In genomic region chr3:141274411-141275031, GRCh38 we compare ENCODE assay signal across 18 cellular contexts. TPM values are rescaled to one million over a fixed set of nuclear protein-coding genes. Genes with fewer than 3 reads are reported as not detected.
DNase-seq lines count a peak whose midpoint lies in the region; ATAC-seq and TF ChIP-seq lines count a peak whose summit lies in the region.
"Had no signal": no experiment of that assay in that cellular context is flagged by ENCODE, and none has a peak within 500 bp of the region (broad histone marks: within the 10 kb centered on the region; RNA-seq: fewer than 3 reads in every experiment).

No MANE protein-coding gene starts in this region.

- no peaks in the 10 kb centered on the region for H3K27me3 Mint-ChIP-seq in activated CD8-positive, alpha-beta memory T cell treated with anti-CD3 and anti-CD28 coated beads, Interleukin-2, amount 10 ng/mL, durations not matched to agents 7 days and 5 days
- no peaks in the 10 kb centered on the region for H3K27me3 Mint-ChIP-seq in T-cell
- H3K27me3 Mint-ChIP-seq: memory B cell had no signal

- no peaks in the 10 kb centered on the region for H3K79me1 ChIP-seq in trophoblast cell (ENCODE audit: low read length)

- H2BK120ac ChIP-seq in trophoblast cell (ENCODE audit: insufficient read depth, low read length, poor library complexity): no peak overlapping the region

- WGBS in trophoblast cell (ENCODE audit: extremely low coverage, insufficient coverage, insufficient read length): no CpG with 5 or more reads among the region's 10 CpGs

- no peaks in the 10 kb centered on the region for H3K79me2 ChIP-seq in trophoblast cell (ENCODE audit: control insufficient read depth, insufficient read depth, low read length, poor library complexity)

- CTCF ChIA-PET in activated CD8-positive, alpha-beta memory T cell treated with anti-CD3 and anti-CD28 coated beads, Interleukin-2, amount 10 ng/mL, durations not matched to agents 7 days and 5 days (lab: Charles Lee): interaction anchor here (0.7 to 6.5 kb wide), 2 partner anchors 43 to 365 kb away, joined by 3 to 43 read pairs; partner anchors contain the start of gene PXYLP1
- CTCF ChIA-PET in T-cell (lab: Charles Lee): interaction anchor here in 1 of 2 donors (0.5 to 1.0 kb wide), 2 partner anchors 43 to 851 kb away, joined by 3 read pairs; partner anchors contain the start of gene PXYLP1

- peaks cover 16% of the 10 kb centered on the region in 2 experiments for H3K4me1 ChIP-seq in trophoblast cell (ENCODE audit: control insufficient read depth in 1 of 2, insufficient read depth in 2 of 2, low read length in 2 of 2)

- no peaks in the 10 kb centered on the region for H3K27me3 ChIP-seq in trophoblast cell (ENCODE audit: insufficient read depth, low read length)
- H3K27me3 ChIP-seq: neutrophil, transverse colon had no signal

- peak overlapping the region; percentile 5 for H2BK12ac ChIP-seq in trophoblast cell (ENCODE audit: low read length)

- H4K12ac ChIP-seq in trophoblast cell (ENCODE audit: low read depth, low read length): no peak overlapping the region

- no peak overlapping the region for H2AFZ ChIP-seq in trophoblast cell (ENCODE audit: insufficient read depth, low read length, poor library complexity)

- no peak overlapping the region for H4K91ac ChIP-seq in trophoblast cell (ENCODE audit: low read depth, low read length)

- no peak overlapping the region for H3K4me2 ChIP-seq in trophoblast cell (ENCODE audit: low read length)

- peak overlapping the region; percentile 64 for H3K27ac Mint-ChIP-seq in activated CD8-positive, alpha-beta memory T cell treated with anti-CD3 and anti-CD28 coated beads, Interleukin-2, amount 10 ng/mL, durations not matched to agents 7 days and 5 days
- peak overlapping the region; percentile 15 to 81 for H3K27ac Mint-ChIP-seq in T-cell
- H3K27ac Mint-ChIP-seq: memory B cell had no signal

- H3K4me1 Mint-ChIP-seq in activated CD8-positive, alpha-beta memory T cell treated with anti-CD3 and anti-CD28 coated beads, Interleukin-2, amount 10 ng/mL, durations not matched to agents 7 days and 5 days: peaks cover 43% of the 10 kb centered on the region
- peaks cover 34 to 43% (median 35%) of the 10 kb centered on the region in 3 donors for H3K4me1 Mint-ChIP-seq in T-cell

- H4K8ac ChIP-seq in trophoblast cell (ENCODE audit: low read depth, low read length): no peak overlapping the region

- no peaks in the 10 kb centered on the region for H3K9me3 ChIP-seq in trophoblast cell (ENCODE audit: insufficient read depth, low read depth, low read length)
- H3K9me3 ChIP-seq: neutrophil, transverse colon had no signal

- H3K9ac ChIP-seq in trophoblast cell (ENCODE audit: low read length): no peak overlapping the region

- ATAC-seq in activated CD8-positive, alpha-beta memory T cell treated with anti-CD3 and anti-CD28 coated beads, Interleukin-2, amount 10 ng/mL, durations not matched to agents 7 days and 5 days: no peak
- no peak for ATAC-seq in T-cell (replicated peaks in 1 of 4)
- ATAC-seq: sciatic nerve had no signal

- H3K4me3 Mint-ChIP-seq in activated CD8-positive, alpha-beta memory T cell treated with anti-CD3 and anti-CD28 coated beads, Interleukin-2, amount 10 ng/mL, durations not matched to agents 7 days and 5 days: peak overlapping the region; percentile 1
- H3K4me3 Mint-ChIP-seq in T-cell: peak overlapping the region in 1 of 3 donors; percentile 5
- H3K4me3 Mint-ChIP-seq: memory B cell had no signal

- no peaks in the 10 kb centered on the region for H3K36me3 ChIP-seq in trophoblast cell (ENCODE audit: control insufficient read depth in 1 of 2, insufficient read depth in 2 of 2, low read length in 2 of 2)
- H3K36me3 ChIP-seq: transverse colon had no signal

- H3K9me3 Mint-ChIP-seq in activated CD8-positive, alpha-beta memory T cell treated with anti-CD3 and anti-CD28 coated beads, Interleukin-2, amount 10 ng/mL, durations not matched to agents 7 days and 5 days (ENCODE audit: low read depth): no peaks in the 10 kb centered on the region
- no peaks in the 10 kb centered on the region for H3K9me3 Mint-ChIP-seq in T-cell
- H3K9me3 Mint-ChIP-seq: memory B cell had no signal

- H2AK5ac ChIP-seq in trophoblast cell (ENCODE audit: low read length): no peak overlapping the region

- no peak overlapping the region for H3K4ac ChIP-seq in trophoblast cell (ENCODE audit: low read depth, low read length)

- no peak overlapping the region for H2BK5ac ChIP-seq in trophoblast cell (ENCODE audit: low read depth, low read length, poor library complexity)

- no peak for DNase-seq in activated CD8-positive, alpha-beta memory T cell treated with anti-CD3 and anti-CD28 coated beads, Interleukin-2, amount 10 ng/mL, durations not matched to agents 7 days and 5 days
- DNase-seq in activated CD8-positive, alpha-beta memory T cell treated with anti-CD3 and anti-CD28 coated beads, Interleukin-2, amount 50 U/mL, for 4 hours: no peak
- DNase-seq in T-cell (no peak), coronary artery (ENCODE audit: low spot score) (peak; percentile 49), trophoblast cell (peak; percentile 26 to 59), NCI-H748 (lab: John Stamatoyannopoulos, UW; ENCODE audit: unreplicated experiment) (no peak), NCI-H446 (lab: John Stamatoyannopoulos, UW) (no peak), SHP77 treated with DMSO at 0.1 percent for 48 hours (lab: John Stamatoyannopoulos, UW) (no peak)
- DNase-seq: activated CD8-positive, alpha-beta memory T cell treated with anti-CD3 and anti-CD28 coated beads for 24 hours; GDM1; GOT3; NCI-H187 treated with DMSO at 0.1 percent for 48 hours; NCI-H510A; OCI-M1; transverse colon had no signal

- POLR2A ChIA-PET in T-cell (lab: Charles Lee): no interaction called here

- H3K4me3 ChIP-seq in coronary artery (no peak overlapping the region), trophoblast cell (ENCODE audit: low read depth, low read length) (no peak overlapping the region)
- H3K4me3 ChIP-seq: transverse colon had no signal

- H3K18ac ChIP-seq in trophoblast cell (ENCODE audit: low read length): no peak overlapping the region

- H3K36me3 Mint-ChIP-seq in activated CD8-positive, alpha-beta memory T cell treated with anti-CD3 and anti-CD28 coated beads, Interleukin-2, amount 10 ng/mL, durations not matched to agents 7 days and 5 days: no peaks in the 10 kb centered on the region
- no peaks in the 10 kb centered on the region for H3K36me3 Mint-ChIP-seq in T-cell

- H3K14ac ChIP-seq in trophoblast cell (ENCODE audit: low read length): no peak overlapping the region

- H3K27ac ChIP-seq in coronary artery: no peak overlapping the region
- H3K27ac ChIP-seq in trophoblast cell (ENCODE audit: low read depth, low read length): no peak overlapping the region
- H3K27ac ChIP-seq: neutrophil, transverse colon had no signal

- H3K23ac ChIP-seq in trophoblast cell (ENCODE audit: low read length): no peak overlapping the region

- TF ChIP-seq CTCF in coronary artery (IDR thresholded peaks at IDR 0.05): no peak

RNA-seq across cellular contexts. Expression of gene PXYLP1, which starts 42.9 kb away (rescaled TPM):
- total RNA-seq in activated CD8-positive, alpha-beta memory T cell treated with anti-CD3 and anti-CD28 coated beads, Interleukin-2, amount 10 ng/mL, durations not matched to agents 7 days and 5 days: 10 to 100 TPM; 10.3 to 18.4 TPM
- 10 to 100 TPM; 12.5 to 33.0 (median 14.6) TPM for total RNA-seq in T-cell
- 4.8 and 6.0 TPM in 2 replicates for polyA plus RNA-seq in trophoblast cell (2013)

Comparison
In these comparisons a context has a peak if more than half of its experiments do, and no peak if none do; other contexts are left out.
1. DNase-seq: peak in coronary artery (single experiment) and trophoblast cell (2 of 2); none in activated CD8-positive, alpha-beta memory T cell treated with anti-CD3 and anti-CD28 coated beads, Interleukin-2, amount 10 ng/mL, durations not matched to agents 7 days and 5 days (single experiment), activated CD8-positive, alpha-beta memory T cell treated with anti-CD3 and anti-CD28 coated beads, Interleukin-2, amount 50 U/mL, for 4 hours (single experiment), T-cell (0 of 34), NCI-H748 (single experiment), NCI-H446 (0 of 2) and SHP77 treated with DMSO at 0.1 percent for 48 hours (single experiment).